In genomic region chr7:20237464-20238267, GRCh38 we compare ENCODE assay signal across 28 cellular contexts. TPM values are rescaled to one million over a fixed set of nuclear protein-coding genes. Genes with fewer than 3 reads are reported as not detected.
DNase-seq lines count a peak whose midpoint lies in the region; ATAC-seq, FAIRE-seq and TF ChIP-seq lines count a peak whose summit lies in the region.
"Had no signal": no experiment of that assay in that cellular context is flagged by ENCODE, and none has a peak within 500 bp of the region (broad histone marks: within the 10 kb centered on the region; RNA-seq: fewer than 3 reads in every experiment).

No MANE protein-coding gene starts in this region.

- H2AFZ ChIP-seq in astrocyte (ENCODE audit: low read depth, low read length) (no peak overlapping the region), neural progenitor cell (replicated peaks) (no peak overlapping the region)

- H4K20me1 ChIP-seq in astrocyte (ENCODE audit: insufficient read depth, low read length) (no peaks in the 10 kb centered on the region), neural progenitor cell (ENCODE audit: low read depth) (no peaks in the 10 kb centered on the region)

- H3K4me1 Mint-ChIP-seq in astrocyte (ENCODE audit: low read depth, unreplicated experiment) (peaks cover 49% of the 10 kb centered on the region), neural progenitor cell (peaks cover 35% of the 10 kb centered on the region)
- H3K4me1 Mint-ChIP-seq: T-helper 17 cell had no signal

- TF ChIP-seq EP300 in Ishikawa (IDR thresholded peaks at IDR 0.05; ENCODE audit: borderline replicate concordance): no peak

- FAIRE-seq in GM12892 (lab: Jason Lieb, UNC) (peak; percentile 90), astrocyte (lab: Jason Lieb, UNC) (no peak)
- FAIRE-seq: H54 had no signal

- H3K79me2 ChIP-seq in astrocyte (ENCODE audit: insufficient read depth, low read length) (no peaks in the 10 kb centered on the region), neural progenitor cell (ENCODE audit: low read depth) (no peaks in the 10 kb centered on the region)

- ATAC-seq in GM21825 (IDR thresholded peaks at IDR 0.05; ENCODE audit: unreplicated experiment): no peak

- H3K9me3 ChIP-seq in astrocyte (ENCODE audit: insufficient read depth, low read depth, low read length): no peaks in the 10 kb centered on the region
- H3K9me3 ChIP-seq in neural progenitor cell (ENCODE audit: low read depth): no peaks in the 10 kb centered on the region
- H3K9me3 ChIP-seq: ascending aorta, left ventricle myocardium inferior, MG63, right lobe of liver, suprapubic skin had no signal

- no peak for DNase-seq in GM12892 (ENCODE audit: insufficient read length)
- no peak for DNase-seq in astrocyte (ENCODE audit: low read depth)
- no peak for DNase-seq in neural progenitor cell (ENCODE audit: low spot score)
- DNase-seq in NCI-H1105 treated with DMSO at 0.1 percent for 48 hours (lab: John Stamatoyannopoulos, UW): no peak
- no peak for DNase-seq in medulla oblongata (ENCODE audit: extremely low spot score)
- DNase-seq in retina: no peak
- DNase-seq: activated CD4-positive, alpha-beta T cell treated with anti-CD3 and anti-CD28 coated beads for 4 hours; activated effector memory CD4-positive, alpha-beta T cell treated with Interleukin-2 at 50 U/mL for 16 hours; activated T-cell treated with anti-CD3 and anti-CD28 coated beads for 4 hours; left ventricle myocardium inferior; MG63; NCI-H1417; NCI-H2029 treated with DMSO at 0.1 percent for 48 hours; NCI-H345; posterior cingulate gyrus; stimulated activated CD4-positive, alpha-beta T cell treated with anti-CD3 and anti-CD28 coated beads, Interleukin-12 subunit alpha, Interleukin-12 subunit beta, amount 100 ng/mL, for 4 hours; stimulated activated CD4-positive, alpha-beta T cell treated with anti-CD3 and anti-CD28 coated beads, Interleukin-4, amount 100 ng/mL, for 1 hour; T-helper 17 cell had no signal

- no peak for TF ChIP-seq CTCF in astrocyte (IDR thresholded peaks at IDR 0.05; ENCODE audit: insufficient read depth, low read depth, low read length)
- TF ChIP-seq CTCF in neural progenitor cell (IDR thresholded peaks at IDR 0.05): no peak

- H3K9ac ChIP-seq in astrocyte (ENCODE audit: low read length): no peak overlapping the region
- no peak overlapping the region for H3K9ac ChIP-seq in neural progenitor cell

- no peaks in the 10 kb centered on the region for H3K36me3 ChIP-seq in astrocyte (ENCODE audit: insufficient read depth, low read length)
- no peaks in the 10 kb centered on the region for H3K36me3 ChIP-seq in neural progenitor cell
- H3K36me3 ChIP-seq: ascending aorta, left ventricle myocardium inferior, MG63, right lobe of liver, suprapubic skin had no signal

- H3K27ac Mint-ChIP-seq in astrocyte (ENCODE audit: unreplicated experiment) (no peak overlapping the region), neural progenitor cell (peak overlapping the region; percentile 40)
- H3K27ac Mint-ChIP-seq: activated naive CD8-positive, alpha-beta T cell; T-helper 17 cell had no signal

- H3K4me2 ChIP-seq in astrocyte (ENCODE audit: low read length) (peak overlapping the region; percentile 1), neural progenitor cell (no peak overlapping the region)

- no peak overlapping the region for H3K4me3 ChIP-seq in astrocyte (ENCODE audit: insufficient read depth, low read depth, low read length)
- H3K4me3 ChIP-seq in neural progenitor cell: no peak overlapping the region
- H3K4me3 ChIP-seq: ascending aorta, coronary artery, left ventricle myocardium inferior, MG63, right lobe of liver, suprapubic skin had no signal

- peak overlapping the region; percentile 31 for H3K27ac ChIP-seq in astrocyte (ENCODE audit: low read depth, low read length)
- H3K27ac ChIP-seq in neural progenitor cell: no peak overlapping the region
- H3K27ac ChIP-seq: ascending aorta, coronary artery, left ventricle myocardium inferior, right lobe of liver, RWPE1, SK-N-MC, suprapubic skin had no signal

- H3K27me3 ChIP-seq in astrocyte (ENCODE audit: insufficient read depth, low read length) (no peaks in the 10 kb centered on the region), neural progenitor cell (no peaks in the 10 kb centered on the region)
- H3K27me3 ChIP-seq: ascending aorta, MG63, right lobe of liver, suprapubic skin had no signal

- H3K9me3 Mint-ChIP-seq in astrocyte (ENCODE audit: unreplicated experiment) (no peaks in the 10 kb centered on the region), neural progenitor cell (peaks cover 2% of the 10 kb centered on the region)

- H3K4me3 Mint-ChIP-seq in astrocyte (ENCODE audit: unreplicated experiment) (no peak overlapping the region), neural progenitor cell (peak overlapping the region; percentile 13)
- H3K4me3 Mint-ChIP-seq: activated naive CD8-positive, alpha-beta T cell had no signal

- H3K36me3 Mint-ChIP-seq in astrocyte (ENCODE audit: low read depth, unreplicated experiment): no peaks in the 10 kb centered on the region
- no peaks in the 10 kb centered on the region for H3K36me3 Mint-ChIP-seq in neural progenitor cell
- H3K36me3 Mint-ChIP-seq: activated naive CD8-positive, alpha-beta T cell had no signal

- H3K4me1 ChIP-seq in astrocyte (ENCODE audit: insufficient read depth, low read length): peaks cover 33% of the 10 kb centered on the region
- no peaks in the 10 kb centered on the region for H3K4me1 ChIP-seq in neural progenitor cell
- H3K4me1 ChIP-seq: ascending aorta, left ventricle myocardium inferior, right lobe of liver had no signal

- H3F3A ChIP-seq in neural progenitor cell (ENCODE audit: low read depth): no peaks in the 10 kb centered on the region

- H3K27me3 Mint-ChIP-seq in astrocyte (ENCODE audit: low read depth, unreplicated experiment): peaks cover 2% of the 10 kb centered on the region
- peaks cover 2% of the 10 kb centered on the region for H3K27me3 Mint-ChIP-seq in neural progenitor cell (ENCODE audit: insufficient read depth, low read depth)
- H3K27me3 Mint-ChIP-seq: T-helper 17 cell had no signal

- 0 out of 2 replicates have a peak, but pooled peaks have one; percentile 22 for TF ChIP-seq POLR2A in GM12892 (IDR thresholded peaks at IDR 0.05; ENCODE audit: low read depth, low read length)

- TF ChIP-seq RAD21 in Ishikawa (IDR thresholded peaks at IDR 0.05; ENCODE audit: low read depth): no peak

TF ChIP-seq in Ishikawa, 13 proteins besides CTCF, POLR2A, EP300 and RAD21:
- peak; percentile 56 for TF ChIP-seq REST (IDR thresholded peaks at IDR 0.05; ENCODE audit: low read depth)
- no peak for TF ChIP-seq TAF1 (IDR thresholded peaks at IDR 0.05; ENCODE audit: low read depth)

RNA-seq across cellular contexts. Expression of gene MACC1, which starts 20.5 kb away (rescaled TPM):
- polyA plus RNA-seq in GM12892 (2012; ENCODE audit: missing spikeins): 12.8 TPM
- total RNA-seq in astrocyte (0.19 and 2.0 TPM in 2 replicates), neural progenitor cell (ENCODE audit: low replicate concordance) (5.7 and 7.2 TPM in 2 replicates)
- total RNA-seq: ascending aorta had no signal
